In genomic region chr12:51083140-51083833, GRCh38 we compare ENCODE assay signal across 8 cellular contexts. TPM values are rescaled to one million over a fixed set of nuclear protein-coding genes. Genes with fewer than 3 reads are reported as not detected.
DNase-seq lines count a peak whose midpoint lies in the region; ATAC-seq and TF ChIP-seq lines count a peak whose summit lies in the region.

A gene with protein sequence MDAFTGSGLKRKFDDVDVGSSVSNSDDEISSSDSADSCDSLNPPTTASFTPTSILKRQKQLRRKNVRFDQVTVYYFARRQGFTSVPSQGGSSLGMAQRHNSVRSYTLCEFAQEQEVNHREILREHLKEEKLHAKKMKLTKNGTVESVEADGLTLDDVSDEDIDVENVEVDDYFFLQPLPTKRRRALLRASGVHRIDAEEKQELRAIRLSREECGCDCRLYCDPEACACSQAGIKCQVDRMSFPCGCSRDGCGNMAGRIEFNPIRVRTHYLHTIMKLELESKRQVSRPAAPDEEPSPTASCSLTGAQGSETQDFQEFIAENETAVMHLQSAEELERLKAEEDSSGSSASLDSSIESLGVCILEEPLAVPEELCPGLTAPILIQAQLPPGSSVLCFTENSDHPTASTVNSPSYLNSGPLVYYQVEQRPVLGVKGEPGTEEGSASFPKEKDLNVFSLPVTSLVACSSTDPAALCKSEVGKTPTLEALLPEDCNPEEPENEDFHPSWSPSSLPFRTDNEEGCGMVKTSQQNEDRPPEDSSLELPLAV (minus strand): TSS chr12:51083596. CDS start chr12:51076561, 7,035 bp downstream.

- H3K9me3 Mint-ChIP-seq in nephron progenitor cell: no peaks in the 10 kb centered on the region
- H3K9me3 Mint-ChIP-seq in stimulated activated naive CD8-positive, alpha-beta T cell treated with anti-CD3 and anti-CD28 coated beads, Interleukin-15, amount 100 ng/mL, for 72 hours: no peaks in the 10 kb centered on the region

- peak; percentile 99 for ATAC-seq in stimulated activated naive CD8-positive, alpha-beta T cell treated with anti-CD3 and anti-CD28 coated beads, Interleukin-15, amount 100 ng/mL, for 72 hours

- peak within 1 kb of the TSS; percentile 98 for H3K27ac Mint-ChIP-seq in nephron progenitor cell
- H3K27ac Mint-ChIP-seq in stimulated activated naive CD8-positive, alpha-beta T cell treated with anti-CD3 and anti-CD28 coated beads, Interleukin-15, amount 100 ng/mL, for 72 hours: peak within 1 kb of the TSS; percentile 95 to 98

- peak within 1 kb of the TSS; percentile 98 for H3K4me3 Mint-ChIP-seq in nephron progenitor cell
- peak within 1 kb of the TSS; percentile 93 to 95 for H3K4me3 Mint-ChIP-seq in stimulated activated naive CD8-positive, alpha-beta T cell treated with anti-CD3 and anti-CD28 coated beads, Interleukin-15, amount 100 ng/mL, for 72 hours

- DNase-seq in ELR (ENCODE audit: low read depth) (peak; percentile 97), H7 (peak; percentile 98), M059J (ENCODE audit: low read depth) (peak; percentile 93), SHP77 (lab: John Stamatoyannopoulos, UW) (peak; percentile 92 to 96), fibroblast of the aortic adventitia (ENCODE audit: low read depth) (peak; percentile 94), nephron progenitor cell (peak; percentile 96)
- peak; percentile 91 for DNase-seq in activated effector memory CD4-positive, alpha-beta T cell treated with Interleukin-2 at 50 U/mL for 16 hours
- peak; percentile 97 to 98 for DNase-seq in stimulated activated naive CD8-positive, alpha-beta T cell treated with anti-CD3 and anti-CD28 coated beads, Interleukin-15, amount 100 ng/mL, for 72 hours

- no peaks in the 10 kb centered on the region for H3K36me3 ChIP-seq in H7 (replicated peaks; ENCODE audit: control insufficient read depth, insufficient read depth, low read length)

- H3K4me1 Mint-ChIP-seq in nephron progenitor cell: peaks cover 48% of the 10 kb centered on the region
- H3K4me1 Mint-ChIP-seq in stimulated activated naive CD8-positive, alpha-beta T cell treated with anti-CD3 and anti-CD28 coated beads, Interleukin-15, amount 100 ng/mL, for 72 hours: peaks cover 36% of the 10 kb centered on the region

- no peaks in the 10 kb centered on the region for H3K27me3 ChIP-seq in H7 (ENCODE audit: control insufficient read depth, insufficient read depth, low read length)

- peaks cover 22% of the 10 kb centered on the region for H3K36me3 Mint-ChIP-seq in nephron progenitor cell (ENCODE audit: low read depth)

- peak; percentile 1 for TF ChIP-seq CTCF in fibroblast of the aortic adventitia (IDR thresholded peaks at IDR 0.05; ENCODE audit: insufficient read depth, low read length)
- TF ChIP-seq CTCF in nephron progenitor cell (IDR thresholded peaks at IDR 0.05): no peak

- H3K4me3 ChIP-seq in H7 (ENCODE audit: insufficient read depth, low read depth, low read length) (peak within 1 kb of the TSS; percentile 82), fibroblast of the aortic adventitia (ENCODE audit: low read depth, low read length) (peak within 1 kb of the TSS; percentile 87)

- H3K27me3 Mint-ChIP-seq in nephron progenitor cell (ENCODE audit: low read depth, poor library complexity): no peaks in the 10 kb centered on the region
- H3K27me3 Mint-ChIP-seq in stimulated activated naive CD8-positive, alpha-beta T cell treated with anti-CD3 and anti-CD28 coated beads, Interleukin-15, amount 100 ng/mL, for 72 hours: no peaks in the 10 kb centered on the region

RNA-seq across cellular contexts. Expression of the gene that starts here (rescaled TPM):
- total RNA-seq in H7 (2014; rRNA removed; shearing (Covaris generic)): 22.2 and 24.7 TPM in 2 replicates
- 12.6 and 16.8 TPM in 2 replicates for total RNA-seq in M059J (2014; rRNA removed; shearing (Covaris generic))
- 19.1 and 42.4 TPM in 2 replicates for total RNA-seq in fibroblast of the aortic adventitia (ENCODE audit: low replicate concordance)

Comparison
In these comparisons a context has a peak if more than half of its experiments do, and no peak if none do; other contexts are left out.
1. Peak in every context shown above with its lines: DNase-seq, ATAC-seq and H3K4me3 ChIP-seq.